19 cellular contexts compared by ENCODE assay signal in the genomic region with DNA sequence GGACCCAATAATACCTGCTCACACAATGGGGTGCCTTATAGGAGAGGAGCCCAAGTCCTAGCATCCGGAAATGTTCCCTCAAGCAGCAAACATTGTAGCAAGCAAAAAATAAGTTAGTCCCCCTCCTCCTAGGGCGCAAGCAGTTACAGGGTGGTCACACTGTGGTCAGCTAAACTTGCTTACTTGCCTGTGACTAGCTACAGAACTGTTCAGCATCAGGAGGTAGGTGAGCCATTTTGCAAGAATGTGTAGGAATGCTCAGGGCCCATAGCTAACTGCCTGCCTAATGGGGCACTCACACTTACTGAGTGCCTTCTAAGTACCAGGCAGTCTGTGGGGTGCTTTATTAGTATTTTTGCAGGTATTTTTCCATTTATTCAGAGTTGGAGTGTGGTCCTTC.
DNase-seq lines count a peak whose midpoint lies in the region; ATAC-seq, FAIRE-seq and TF ChIP-seq lines count a peak whose summit lies in the region.
"Had no signal": no experiment of that assay in that cellular context is flagged by ENCODE, and none has a peak within 500 bp of the region (broad histone marks: within the 10 kb centered on the region; RNA-seq: fewer than 3 reads in every experiment).

No MANE protein-coding gene starts in this region.

- H3K9ac ChIP-seq in H1 (replicated peaks in 1 of 4; ENCODE audit: extremely low read depth in 1 of 4, low read depth in 3 of 4, low read length in 3 of 4) = no peak overlapping the region
- H3K9ac ChIP-seq: GM23248 had no signal

- TF ChIP-seq RAD21 in H1 (IDR thresholded peaks at IDR 0.05 in 1 of 2, conservative IDR thresholded peaks at IDR 0.05 in 1 of 2; ENCODE audit: low read depth in 2 of 2, low read length in 2 of 2) = no peak

- DNase-seq in H1 (ENCODE audit: low read depth in 1 of 2, low spot score in 2 of 2) (no peak), kidney tubule cell (ENCODE audit: low spot score) (peak; percentile 58), renal cortical epithelial cell (ENCODE audit: low read depth) (peak; percentile 32), DMS53 (lab: John Stamatoyannopoulos, UW) (no peak)
- DNase-seq in activated CD8-positive, alpha-beta T cell treated with anti-CD3 and anti-CD28 coated beads, Interleukin-2, amount 10 ng/mL, durations not matched to agents 7 days and 5 days = no peak
- DNase-seq: C1 segment of cervical spinal cord; CD4-positive, alpha-beta memory T cell; COR-L47; DMS153; DMS79; EL; GDM1; GM23248; HFFc6 had no signal

- H3K18ac ChIP-seq in H1 (ENCODE audit: extremely low read depth, low read length) = no peak overlapping the region

- no peak overlapping the region for H3K27ac ChIP-seq in H1 (ENCODE audit: low read depth, low read length)
- H3K27ac ChIP-seq: GM23248 had no signal

- H4K8ac ChIP-seq in H1 (ENCODE audit: extremely low read depth, insufficient read depth, low read length) = peak overlapping the region; percentile 35; the same call in 1 of the 2 replicates

- no peaks in the 10 kb centered on the region for H3K4me1 ChIP-seq in H1 (replicated peaks in 1 of 4; ENCODE audit: control insufficient read depth in 3 of 4, insufficient read depth in 4 of 4, low read length in 3 of 4)
- H3K4me1 ChIP-seq: HAP-1 had no signal

- H3K36me3 Mint-ChIP-seq in activated CD8-positive, alpha-beta T cell treated with anti-CD3 and anti-CD28 coated beads, Interleukin-2, amount 10 ng/mL, durations not matched to agents 7 days and 5 days (ENCODE audit: low read depth) = no peaks in the 10 kb centered on the region
- H3K36me3 Mint-ChIP-seq: CD4-positive, alpha-beta memory T cell had no signal

- no peaks in the 10 kb centered on the region for H3K23me2 ChIP-seq in H1 (ENCODE audit: low read depth, low read length)

- H3K36me3 ChIP-seq in H1 (ENCODE audit: control insufficient read depth in 2 of 4, insufficient read depth in 4 of 4, low read length in 3 of 4) = no peaks in the 10 kb centered on the region
- H3K36me3 ChIP-seq: HAP-1 had no signal

- no peak overlapping the region for H3K4ac ChIP-seq in H1 (replicated peaks; ENCODE audit: insufficient read length, low read depth, low read length)

- no peak for TF ChIP-seq POLR2A in H1 (IDR thresholded peaks at IDR 0.05; ENCODE audit: control extremely low read depth in 1 of 2, low read depth in 2 of 2, low read length in 2 of 2)

- H3K4me1 Mint-ChIP-seq in activated CD8-positive, alpha-beta T cell treated with anti-CD3 and anti-CD28 coated beads, Interleukin-2, amount 10 ng/mL, durations not matched to agents 7 days and 5 days (ENCODE audit: low read depth) = no peaks in the 10 kb centered on the region
- H3K4me1 Mint-ChIP-seq: CD4-positive, alpha-beta memory T cell had no signal

- no peak overlapping the region for H2BK5ac ChIP-seq in H1 (ENCODE audit: low read depth, low read length)

- H2BK120ac ChIP-seq in H1 (replicated peaks; ENCODE audit: low read depth, low read length) = no peak overlapping the region

- no peak overlapping the region for H3K27ac Mint-ChIP-seq in activated CD8-positive, alpha-beta T cell treated with anti-CD3 and anti-CD28 coated beads, Interleukin-2, amount 10 ng/mL, durations not matched to agents 7 days and 5 days
- H3K27ac Mint-ChIP-seq: CD4-positive, alpha-beta memory T cell; HFFc6 had no signal

- ATAC-seq in HG03460 (IDR thresholded peaks at IDR 0.05; ENCODE audit: unreplicated experiment) = no peak
- no peak for ATAC-seq in activated CD8-positive, alpha-beta T cell treated with anti-CD3 and anti-CD28 coated beads, Interleukin-2, amount 10 ng/mL, durations not matched to agents 7 days and 5 days
- ATAC-seq: GM12878 had no signal

- H2AFZ ChIP-seq in H1 (ENCODE audit: low read length) = no peak overlapping the region
- H2AFZ ChIP-seq: GM23248 had no signal

- H3K4me2 ChIP-seq in H1 (ENCODE audit: insufficient read depth in 1 of 2, low read depth in 2 of 2, low read length in 2 of 2) = no peak overlapping the region

- H3K4me3 Mint-ChIP-seq in activated CD8-positive, alpha-beta T cell treated with anti-CD3 and anti-CD28 coated beads, Interleukin-2, amount 10 ng/mL, durations not matched to agents 7 days and 5 days = no peak overlapping the region
- H3K4me3 Mint-ChIP-seq: CD4-positive, alpha-beta memory T cell; HFFc6 had no signal

- no peaks in the 10 kb centered on the region for H3K27me3 ChIP-seq in H1 (replicated peaks in 1 of 4; ENCODE audit: control insufficient read depth in 3 of 4, extremely low read depth in 1 of 4, insufficient read depth in 3 of 4, low read length in 3 of 4)

- no peak overlapping the region for H2AK5ac ChIP-seq in H1 (ENCODE audit: low read depth, low read length)

- no peaks in the 10 kb centered on the region for H3K79me2 ChIP-seq in H1 (ENCODE audit: control insufficient read depth in 1 of 2, insufficient read depth in 2 of 2, low read length in 2 of 2)

- H3K9me3 Mint-ChIP-seq in activated CD8-positive, alpha-beta T cell treated with anti-CD3 and anti-CD28 coated beads, Interleukin-2, amount 10 ng/mL, durations not matched to agents 7 days and 5 days (ENCODE audit: insufficient read depth) = no peaks in the 10 kb centered on the region
- H3K9me3 Mint-ChIP-seq: HFFc6 had no signal

- H2BK20ac ChIP-seq in H1 (ENCODE audit: low read length) = no peak overlapping the region

- no peak overlapping the region for H3K56ac ChIP-seq in H1 (replicated peaks; ENCODE audit: insufficient read length, low read depth, low read length)

- H4K20me1 ChIP-seq in H1 (replicated peaks in 1 of 2; ENCODE audit: control insufficient read depth in 1 of 2, insufficient read depth in 2 of 2, low read length in 2 of 2) = no peaks in the 10 kb centered on the region

- no peak for FAIRE-seq in H1 (lab: Jason Lieb, UNC)
- FAIRE-seq: GM12878, GM19239, H54 had no signal

- POLR2A ChIA-PET in H1 (lab: Charles Lee; ENCODE audit: partially characterized antibody) = no interaction called here
- POLR2A ChIA-PET in activated CD8-positive, alpha-beta T cell treated with anti-CD3 and anti-CD28 coated beads, Interleukin-2, amount 10 ng/mL, durations not matched to agents 7 days and 5 days (lab: Charles Lee) = no interaction called here

- CTCF ChIA-PET in H1 (lab: Charles Lee; ENCODE audit: partially characterized antibody) = interaction anchor here (0.6 to 6.6 kb wide), 5 partner anchors 15 to 75 kb away, joined by 3 to 51 read pairs (median 4); no protein-coding TSS in a partner anchor
- CTCF ChIA-PET in activated CD8-positive, alpha-beta T cell treated with anti-CD3 and anti-CD28 coated beads, Interleukin-2, amount 10 ng/mL, durations not matched to agents 7 days and 5 days (lab: Charles Lee) = no interaction called here

- H3K27me3 Mint-ChIP-seq in activated CD8-positive, alpha-beta T cell treated with anti-CD3 and anti-CD28 coated beads, Interleukin-2, amount 10 ng/mL, durations not matched to agents 7 days and 5 days (ENCODE audit: low read depth) = peaks cover 3% of the 10 kb centered on the region

- H2BK15ac ChIP-seq in H1 (ENCODE audit: low read length) = no peak overlapping the region

- no peak overlapping the region for H3K14ac ChIP-seq in H1 (ENCODE audit: insufficient read length)

- H2BK12ac ChIP-seq in H1 (ENCODE audit: low read depth, low read length) = no peak overlapping the region

- 0 out of 4 replicates have a peak, but pooled peaks cover 0 to 2% of the 10 kb centered on the region in 2 experiments for H3K9me3 ChIP-seq in H1 (ENCODE audit: insufficient read depth in 2 of 2, low read depth in 1 of 2, low read length in 1 of 2)
- H3K9me3 ChIP-seq: HAP-1 had no signal

- TF ChIP-seq CTCF in H1 (IDR thresholded peaks at IDR 0.05; ENCODE audit: control extremely low read depth in 1 of 3, insufficient read depth in 1 of 3, low read depth in 1 of 3, low read length in 3 of 3) = no peak

- no peak overlapping the region for H4K91ac ChIP-seq in H1 (replicated peaks; ENCODE audit: insufficient read length, low read length)

- WGBS in H1 (ENCODE audit: extremely low coverage in 1 of 2, insufficient coverage in 1 of 2, insufficient read length in 1 of 2, insufficient replicate concordance in 2 of 2, low coverage in 1 of 2, low lambda C conversion rate in 2 of 2, missing lambda C conversion rate in 1 of 2), 2 experiments = 88% methylated on average over 2 of the region's 2 CpGs; no CpG with 5 or more reads in 1 of the 2 experiments

- no peak overlapping the region for H3K23ac ChIP-seq in H1 (ENCODE audit: insufficient read length)

- H3K79me1 ChIP-seq in H1 (ENCODE audit: low read depth, low read length) = no peaks in the 10 kb centered on the region

- H4K5ac ChIP-seq in H1 (ENCODE audit: insufficient read length, low read depth, low read length) = no peak overlapping the region

- no peak overlapping the region for H3K4me3 ChIP-seq in H1 (ENCODE audit: extremely low read depth in 1 of 4, insufficient read depth in 2 of 4, low read depth in 3 of 4, low read length in 4 of 4)
- H3K4me3 ChIP-seq: GM12878, GM23248, HAP-1 had no signal

- TF ChIP-seq EP300 in H1 (IDR thresholded peaks at IDR 0.05; ENCODE audit: borderline replicate concordance in 1 of 2, low read depth in 2 of 2, low read length in 2 of 2) = no peak

TF ChIP-seq in H1, 55 proteins besides CTCF, POLR2A, EP300 and RAD21 (continues in another document):
- TF ChIP-seq RNF2 (IDR thresholded peaks at IDR 0.05; ENCODE audit: borderline replicate concordance, low read depth, low read length, missing control alignments, poor library complexity, severe bottlenecking) (no peak), TEAD4 (IDR thresholded peaks at IDR 0.05; ENCODE audit: low read depth, low read length) (no peak), ASH2L (IDR thresholded peaks at IDR 0.05; ENCODE audit: low read length) (no peak), CREB1 (IDR thresholded peaks at IDR 0.05) (no peak), BRCA1 (IDR thresholded peaks at IDR 0.05; ENCODE audit: low read depth, low read length) (no peak), TAF1 (IDR thresholded peaks at IDR 0.05; ENCODE audit: low read depth, low read length) (no peak), PHF8 (conservative IDR thresholded peaks at IDR 0.05; ENCODE audit: low read depth, low read length) (no peak), SP1 (IDR thresholded peaks at IDR 0.05; ENCODE audit: low read depth, low read length) (no peak), JUND (IDR thresholded peaks at IDR 0.05; ENCODE audit: low read length) (no peak), GABPA (IDR thresholded peaks at IDR 0.05; ENCODE audit: borderline replicate concordance, insufficient read depth, low read length) (no peak), SIX5 (IDR thresholded peaks at IDR 0.05; ENCODE audit: low read depth, low read length) (no peak), SP4 (IDR thresholded peaks at IDR 0.05; ENCODE audit: low read length) (no peak)
- TF ChIP-seq, protein P1, sequence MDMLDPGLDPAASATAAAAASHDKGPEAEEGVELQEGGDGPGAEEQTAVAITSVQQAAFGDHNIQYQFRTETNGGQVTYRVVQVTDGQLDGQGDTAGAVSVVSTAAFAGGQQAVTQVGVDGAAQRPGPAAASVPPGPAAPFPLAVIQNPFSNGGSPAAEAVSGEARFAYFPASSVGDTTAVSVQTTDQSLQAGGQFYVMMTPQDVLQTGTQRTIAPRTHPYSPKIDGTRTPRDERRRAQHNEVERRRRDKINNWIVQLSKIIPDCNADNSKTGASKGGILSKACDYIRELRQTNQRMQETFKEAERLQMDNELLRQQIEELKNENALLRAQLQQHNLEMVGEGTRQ (IDR thresholded peaks at IDR 0.05; ENCODE audit: low read length) = no peak

Comparison
In these comparisons a context has a peak if more than half of its experiments do, and no peak if none do; other contexts are left out.
1. DNase-seq: peak in kidney tubule cell (single experiment) and renal cortical epithelial cell (single experiment); none in H1 (0 of 2), activated CD8-positive, alpha-beta T cell treated with anti-CD3 and anti-CD28 coated beads, Interleukin-2, amount 10 ng/mL, durations not matched to agents 7 days and 5 days (single experiment) and DMS53 (single experiment).